1 cellular context compared by ENCODE assay signal in the genomic region with DNA sequence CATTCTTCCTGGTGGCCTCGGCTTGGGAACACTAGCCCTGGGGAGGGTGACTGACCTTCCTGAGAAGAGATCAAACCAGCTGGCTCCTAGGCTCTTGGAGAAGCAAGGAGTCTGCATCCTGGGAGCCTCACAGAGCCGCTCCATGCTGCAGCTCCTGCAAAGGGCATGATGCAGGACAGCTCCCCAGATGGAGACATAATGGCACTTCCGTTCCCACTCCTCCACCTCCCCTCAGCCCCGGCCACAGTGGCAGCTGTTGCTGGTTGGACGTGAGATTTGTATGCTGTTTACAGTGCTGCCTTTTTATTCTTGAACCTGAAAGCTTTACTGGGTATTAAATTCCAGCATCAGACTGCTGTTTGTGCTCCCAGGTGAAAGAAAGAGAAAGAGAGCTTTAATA.
TF ChIP-seq lines count a peak whose summit lies in the region.

No MANE protein-coding gene starts in this region.

TF ChIP-seq in WTC11, 78 proteins besides CTCF, POLR2A, EP300 and RAD21 (continued from another document):
- TF ChIP-seq ZNF281 (CRISPR knock-in tag; IDR thresholded peaks at IDR 0.05) (no peak), NFE2L1 (CRISPR knock-in tag; IDR thresholded peaks at IDR 0.05) (no peak), KAT7 (CRISPR knock-in tag; IDR thresholded peaks at IDR 0.05; ENCODE audit: borderline replicate concordance) (no peak), TEAD4 (CRISPR knock-in tag; IDR thresholded peaks at IDR 0.05) (no peak)
- TF ChIP-seq, protein P1, sequence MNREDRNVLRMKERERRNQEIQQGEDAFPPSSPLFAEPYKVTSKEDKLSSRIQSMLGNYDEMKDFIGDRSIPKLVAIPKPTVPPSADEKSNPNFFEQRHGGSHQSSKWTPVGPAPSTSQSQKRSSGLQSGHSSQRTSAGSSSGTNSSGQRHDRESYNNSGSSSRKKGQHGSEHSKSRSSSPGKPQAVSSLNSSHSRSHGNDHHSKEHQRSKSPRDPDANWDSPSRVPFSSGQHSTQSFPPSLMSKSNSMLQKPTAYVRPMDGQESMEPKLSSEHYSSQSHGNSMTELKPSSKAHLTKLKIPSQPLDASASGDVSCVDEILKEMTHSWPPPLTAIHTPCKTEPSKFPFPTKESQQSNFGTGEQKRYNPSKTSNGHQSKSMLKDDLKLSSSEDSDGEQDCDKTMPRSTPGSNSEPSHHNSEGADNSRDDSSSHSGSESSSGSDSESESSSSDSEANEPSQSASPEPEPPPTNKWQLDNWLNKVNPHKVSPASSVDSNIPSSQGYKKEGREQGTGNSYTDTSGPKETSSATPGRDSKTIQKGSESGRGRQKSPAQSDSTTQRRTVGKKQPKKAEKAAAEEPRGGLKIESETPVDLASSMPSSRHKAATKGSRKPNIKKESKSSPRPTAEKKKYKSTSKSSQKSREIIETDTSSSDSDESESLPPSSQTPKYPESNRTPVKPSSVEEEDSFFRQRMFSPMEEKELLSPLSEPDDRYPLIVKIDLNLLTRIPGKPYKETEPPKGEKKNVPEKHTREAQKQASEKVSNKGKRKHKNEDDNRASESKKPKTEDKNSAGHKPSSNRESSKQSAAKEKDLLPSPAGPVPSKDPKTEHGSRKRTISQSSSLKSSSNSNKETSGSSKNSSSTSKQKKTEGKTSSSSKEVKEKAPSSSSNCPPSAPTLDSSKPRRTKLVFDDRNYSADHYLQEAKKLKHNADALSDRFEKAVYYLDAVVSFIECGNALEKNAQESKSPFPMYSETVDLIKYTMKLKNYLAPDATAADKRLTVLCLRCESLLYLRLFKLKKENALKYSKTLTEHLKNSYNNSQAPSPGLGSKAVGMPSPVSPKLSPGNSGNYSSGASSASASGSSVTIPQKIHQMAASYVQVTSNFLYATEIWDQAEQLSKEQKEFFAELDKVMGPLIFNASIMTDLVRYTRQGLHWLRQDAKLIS (CRISPR knock-in tag; IDR thresholded peaks at IDR 0.05; ENCODE audit: borderline replicate concordance), result no peak
- TF ChIP-seq, protein P2, sequence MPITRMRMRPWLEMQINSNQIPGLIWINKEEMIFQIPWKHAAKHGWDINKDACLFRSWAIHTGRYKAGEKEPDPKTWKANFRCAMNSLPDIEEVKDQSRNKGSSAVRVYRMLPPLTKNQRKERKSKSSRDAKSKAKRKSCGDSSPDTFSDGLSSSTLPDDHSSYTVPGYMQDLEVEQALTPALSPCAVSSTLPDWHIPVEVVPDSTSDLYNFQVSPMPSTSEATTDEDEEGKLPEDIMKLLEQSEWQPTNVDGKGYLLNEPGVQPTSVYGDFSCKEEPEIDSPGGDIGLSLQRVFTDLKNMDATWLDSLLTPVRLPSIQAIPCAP (CRISPR knock-in tag; IDR thresholded peaks at IDR 0.05), result no peak
